8 cellular contexts compared by ENCODE assay signal in genomic region chr16:55257971-55258613, GRCh38.
DNase-seq lines count a peak whose midpoint lies in the region; ATAC-seq and TF ChIP-seq lines count a peak whose summit lies in the region.

No MANE protein-coding gene starts in this region.

- H3K4me3 ChIP-seq in AG04449 (ENCODE audit: low read depth, low read length), result no peak overlapping the region
- no peak overlapping the region for H3K4me3 ChIP-seq in cardiac fibroblast (replicated peaks in 1 of 2; ENCODE audit: low read depth in 2 of 2, low read length in 2 of 2)
- no peak overlapping the region for H3K4me3 ChIP-seq in lower lobe of right lung
- H3K4me3 ChIP-seq in thyroid gland (replicated peaks in 1 of 3), result no peak overlapping the region

- H3K9me3 ChIP-seq in lower lobe of right lung, result no peaks in the 10 kb centered on the region
- H3K9me3 ChIP-seq in thyroid gland, result no peaks in the 10 kb centered on the region

- POLR2A ChIA-PET in AG04449 (lab: Yijun Ruan, JAX), result no interaction called here

- no peak for TF ChIP-seq POLR2A in thyroid gland (IDR thresholded peaks at IDR 0.05)

- H3K27ac ChIP-seq in lower lobe of right lung (no peak overlapping the region), thyroid gland (no peak overlapping the region)

- WGBS in thyroid gland, 2 donors, result 43 to 48% methylated on average over 9 of the region's 9 CpGs

- no peak for DNase-seq in AG04449 (ENCODE audit: low read depth, low spot score)
- peak; percentile 65 for DNase-seq in SKM-1 (lab: John Stamatoyannopoulos, UW; ENCODE audit: unreplicated experiment)
- peak; percentile 34 to 49 for DNase-seq in cardiac fibroblast (ENCODE audit: low read depth in 2 of 2)
- peak; percentile 71 for DNase-seq in lower lobe of right lung
- peak; percentile 35 to 52 for DNase-seq in thyroid gland
- DNase-seq in NCI-H146 (lab: John Stamatoyannopoulos, UW), result no peak

- TF ChIP-seq CTCF in AG04449 (IDR thresholded peaks at IDR 0.05; ENCODE audit: insufficient read depth, low read length, missing control alignments) (peak; percentile 75), cardiac fibroblast (IDR thresholded peaks at IDR 0.05; ENCODE audit: low read depth, low read length) (peak; percentile 58), lower lobe of right lung (IDR thresholded peaks at IDR 0.05) (peak; percentile 81), thyroid gland (IDR thresholded peaks at IDR 0.05) (peak in 4 of 6 experiments; percentile 44 to 59 (median 50))

- CTCF ChIA-PET in AG04449 (lab: Yijun Ruan, JAX), result interaction anchor here (0.6 to 2.5 kb wide), 19 partner anchors 9 to 1712 kb away, joined by 3 to 14 read pairs (median 4); partner anchors contain the start of genes FTO and RPGRIP1L

- ATAC-seq in GM18499 (IDR thresholded peaks at IDR 0.05; ENCODE audit: insufficient read depth, unreplicated experiment) (peak; percentile 77), HG03175 (IDR thresholded peaks at IDR 0.05; ENCODE audit: unreplicated experiment) (peak; percentile 67), lower lobe of right lung (peak; percentile 94 to 95)

- intact Hi-C loops in lower lobe of right lung (cut with DNase I), result no loop called here
- intact Hi-C loops in thyroid gland (cut with DNase I), result no loop called here

- no peaks in the 10 kb centered on the region for H3K27me3 ChIP-seq in lower lobe of right lung (ENCODE audit: low read depth)
- H3K27me3 ChIP-seq in thyroid gland, result no peaks in the 10 kb centered on the region

- H3K4me1 ChIP-seq in lower lobe of right lung, result no peaks in the 10 kb centered on the region
- no peaks in the 10 kb centered on the region for H3K4me1 ChIP-seq in thyroid gland

- H3K36me3 ChIP-seq in lower lobe of right lung (no peaks in the 10 kb centered on the region), thyroid gland (no peaks in the 10 kb centered on the region)

Comparison
In these comparisons a context has a peak if more than half of its experiments do, and no peak if none do; other contexts are left out.
1. DNase-seq: peak in SKM-1 (single experiment), cardiac fibroblast (2 of 2), lower lobe of right lung (single experiment) and thyroid gland (2 of 2); none in AG04449 (single experiment) and NCI-H146 (single experiment).
2. Peak in every context shown above with its lines, with median percentiles within 50 percentile points of each other: CTCF ChIP-seq and ATAC-seq.